11 cellular contexts compared by ENCODE assay signal in genomic region chr6:149449831-149450678, GRCh38. TPM values are rescaled to one million over a fixed set of nuclear protein-coding genes. Genes with fewer than 3 reads are reported as not detected.
DNase-seq lines count a peak whose midpoint lies in the region; ATAC-seq and TF ChIP-seq lines count a peak whose summit lies in the region.
"Had no signal": no experiment of that assay in that cellular context is flagged by ENCODE, and none has a peak within 500 bp of the region (broad histone marks: within the 10 kb centered on the region; RNA-seq: fewer than 3 reads in every experiment).

No MANE protein-coding gene starts in this region.

- no peaks in the 10 kb centered on the region for H3K9me3 ChIP-seq in mesodermal cell (ENCODE audit: control insufficient read depth, low read length)
- no peaks in the 10 kb centered on the region for H3K9me3 ChIP-seq in SK-N-SH

- TF ChIP-seq EP300 in SK-N-SH (IDR thresholded peaks at IDR 0.05; ENCODE audit: borderline replicate concordance in 1 of 2, low read depth in 1 of 2, low read length in 1 of 2) = no peak

- H3K27me3 ChIP-seq in SK-N-SH (ENCODE audit: insufficient read depth) = no peaks in the 10 kb centered on the region

- H4K20me1 ChIP-seq in SK-N-SH (ENCODE audit: insufficient read depth) = no peaks in the 10 kb centered on the region

- H2AFZ ChIP-seq in SK-N-SH (ENCODE audit: low read depth) = no peak overlapping the region

- CTCF ChIA-PET in SK-N-SH (lab: Yijun Ruan, JAX) = interaction anchor here (0.9 to 2.4 kb wide), 2 partner anchors 18 to 67 kb away, joined by 3 to 8 read pairs; no protein-coding TSS in a partner anchor

- H3K36me3 ChIP-seq in mesodermal cell (ENCODE audit: control insufficient read depth, insufficient read depth, low read length) (no peaks in the 10 kb centered on the region), SK-N-SH (replicated peaks in 1 of 2; ENCODE audit: control insufficient read depth in 1 of 2, insufficient read depth in 2 of 2, low read length in 1 of 2) (no peaks in the 10 kb centered on the region)

- H3K9me3 Mint-ChIP-seq in T-helper 2 cell treated with Interferon-gamma antibody and Interleukin-4, amounts not matched to agents 5 μg/mL and 100 μg/mL, for 36 hours = no peaks in the 10 kb centered on the region
- no peaks in the 10 kb centered on the region for H3K9me3 Mint-ChIP-seq in chondrocyte (ENCODE audit: low read depth)
- no peaks in the 10 kb centered on the region for H3K9me3 Mint-ChIP-seq in stimulated activated effector memory CD8-positive, alpha-beta T cell treated with anti-CD3 and anti-CD28 coated beads, Interleukin-12 subunit alpha, Interleukin-12 subunit beta, amount 100 ng/mL, for 72 hours
- H3K9me3 Mint-ChIP-seq: HFFc6 had no signal

- POLR2A ChIA-PET in SK-N-SH (lab: Yijun Ruan, JAX) = no interaction called here

- 90 to 99% methylated on average over 8 to 14 of the region's 14 CpGs for WGBS in mesodermal cell (ENCODE audit: insufficient coverage in 2 of 2), 2 experiments
- WGBS in SK-N-SH (ENCODE audit: low lambda C conversion rate) = 98% methylated on average over 8 of the region's 14 CpGs

- peaks cover 6% of the 10 kb centered on the region for H3F3A ChIP-seq in SK-N-SH (replicated peaks; ENCODE audit: insufficient read depth)

- H3K9me2 ChIP-seq in SK-N-SH = no peaks in the 10 kb centered on the region

- H3K27ac Mint-ChIP-seq in T-helper 2 cell treated with Interferon-gamma antibody and Interleukin-4, amounts not matched to agents 5 μg/mL and 100 μg/mL, for 36 hours = no peak overlapping the region
- H3K27ac Mint-ChIP-seq in chondrocyte (ENCODE audit: unreplicated experiment) = no peak overlapping the region
- H3K27ac Mint-ChIP-seq in stimulated activated effector memory CD8-positive, alpha-beta T cell treated with anti-CD3 and anti-CD28 coated beads, Interleukin-12 subunit alpha, Interleukin-12 subunit beta, amount 100 ng/mL, for 72 hours = peak overlapping the region; percentile 61
- H3K27ac Mint-ChIP-seq: HFFc6 had no signal

- peak overlapping the region; percentile 31 for H3K4me3 ChIP-seq in mesodermal cell (ENCODE audit: extremely low read depth, insufficient read depth, low read length, poor library complexity, severe bottlenecking)
- peak overlapping the region in 1 of 2 experiments; percentile 31; a peak in 1 of 4 replicates for H3K4me3 ChIP-seq in SK-N-SH (ENCODE audit: low read depth in 2 of 2, low read length in 1 of 2)

- H3K4me1 Mint-ChIP-seq in T-helper 2 cell treated with Interferon-gamma antibody and Interleukin-4, amounts not matched to agents 5 μg/mL and 100 μg/mL, for 36 hours (ENCODE audit: low read depth) = no peaks in the 10 kb centered on the region
- H3K4me1 Mint-ChIP-seq in chondrocyte (ENCODE audit: low read depth) = peaks cover 15% of the 10 kb centered on the region
- H3K4me1 Mint-ChIP-seq in stimulated activated effector memory CD8-positive, alpha-beta T cell treated with anti-CD3 and anti-CD28 coated beads, Interleukin-12 subunit alpha, Interleukin-12 subunit beta, amount 100 ng/mL, for 72 hours = peaks cover 19% of the 10 kb centered on the region

- peak overlapping the region; percentile 29 for H3K4me3 Mint-ChIP-seq in T-helper 2 cell treated with Interferon-gamma antibody and Interleukin-4, amounts not matched to agents 5 μg/mL and 100 μg/mL, for 36 hours
- peak overlapping the region; percentile 49 for H3K4me3 Mint-ChIP-seq in chondrocyte (ENCODE audit: unreplicated experiment)
- H3K4me3 Mint-ChIP-seq in stimulated activated effector memory CD8-positive, alpha-beta T cell treated with anti-CD3 and anti-CD28 coated beads, Interleukin-12 subunit alpha, Interleukin-12 subunit beta, amount 100 ng/mL, for 72 hours = no peak overlapping the region
- H3K4me3 Mint-ChIP-seq: HFFc6 had no signal

- H3K4me1 ChIP-seq in mesodermal cell (ENCODE audit: control insufficient read depth, insufficient read depth, low read length, poor library complexity, severe bottlenecking) (no peaks in the 10 kb centered on the region), SK-N-SH (ENCODE audit: control insufficient read depth in 1 of 2, insufficient read depth in 2 of 2, low read depth in 1 of 2, low read length in 1 of 2) (peaks cover 3 to 18% of the 10 kb centered on the region in 2 experiments; a peak in 2 of 4 replicates)

- DNase-seq in T-helper 2 cell treated with Interferon-gamma antibody and Interleukin-4, amounts not matched to agents 5 μg/mL and 100 μg/mL, for 36 hours (ENCODE audit: low spot score) = no peak
- no peak for DNase-seq in T-helper 2 cell
- DNase-seq in chondrocyte (ENCODE audit: low spot score) = no peak
- DNase-seq in stimulated activated effector memory CD8-positive, alpha-beta T cell treated with anti-CD3 and anti-CD28 coated beads, Interleukin-12 subunit alpha, Interleukin-12 subunit beta, amount 100 ng/mL, for 72 hours (ENCODE audit: low spot score in 2 of 2) = no peak
- no peak for DNase-seq in SK-N-SH
- DNase-seq in AG20443 (ENCODE audit: low spot score) = no peak
- DNase-seq: activated CD4-positive, alpha-beta T cell treated with anti-CD3 and anti-CD28 coated beads, Interleukin-2, amount 50 U/mL, for 48 hours; central memory CD4-positive, alpha-beta T cell; HFFc6 had no signal

- no peak for ATAC-seq in stimulated activated effector memory CD8-positive, alpha-beta T cell treated with anti-CD3 and anti-CD28 coated beads, Interleukin-12 subunit alpha, Interleukin-12 subunit beta, amount 100 ng/mL, for 72 hours
- no peak for ATAC-seq in GM18517 (IDR thresholded peaks at IDR 0.05; ENCODE audit: unreplicated experiment)

- H3K27me3 Mint-ChIP-seq in T-helper 2 cell treated with Interferon-gamma antibody and Interleukin-4, amounts not matched to agents 5 μg/mL and 100 μg/mL, for 36 hours (ENCODE audit: low read depth) = no peaks in the 10 kb centered on the region
- H3K27me3 Mint-ChIP-seq in chondrocyte (ENCODE audit: low read depth) = peaks cover 2% of the 10 kb centered on the region

- H3K27ac ChIP-seq in mesodermal cell (ENCODE audit: low read depth, low read length, severe bottlenecking) = no peak overlapping the region
- no peak overlapping the region for H3K27ac ChIP-seq in SK-N-SH (ENCODE audit: low read depth in 2 of 2, low read length in 1 of 2)

- no peak overlapping the region for H3K9ac ChIP-seq in SK-N-SH

- TF ChIP-seq RAD21 in SK-N-SH (IDR thresholded peaks at IDR 0.05; ENCODE audit: low read length) = no peak

- no peak for TF ChIP-seq CTCF in chondrocyte (IDR thresholded peaks at IDR 0.05)
- no peak for TF ChIP-seq CTCF in SK-N-SH (IDR thresholded peaks at IDR 0.05)

- H3K79me2 ChIP-seq in SK-N-SH (ENCODE audit: insufficient read depth) = no peaks in the 10 kb centered on the region

- peaks cover 7% of the 10 kb centered on the region for H3K36me3 Mint-ChIP-seq in T-helper 2 cell treated with Interferon-gamma antibody and Interleukin-4, amounts not matched to agents 5 μg/mL and 100 μg/mL, for 36 hours (ENCODE audit: low read depth)
- no peaks in the 10 kb centered on the region for H3K36me3 Mint-ChIP-seq in chondrocyte (ENCODE audit: low read depth)
- H3K36me3 Mint-ChIP-seq in stimulated activated effector memory CD8-positive, alpha-beta T cell treated with anti-CD3 and anti-CD28 coated beads, Interleukin-12 subunit alpha, Interleukin-12 subunit beta, amount 100 ng/mL, for 72 hours = peaks cover 97% of the 10 kb centered on the region

- no peak overlapping the region for H3K4me2 ChIP-seq in SK-N-SH

TF ChIP-seq in SK-N-SH, 30 proteins besides CTCF, POLR2A, EP300 and RAD21 (continues in another document):
- TF ChIP-seq USF2 (IDR thresholded peaks at IDR 0.05; ENCODE audit: borderline replicate concordance, low read depth, low read length) (no peak), NRF1 (IDR thresholded peaks at IDR 0.05; ENCODE audit: low read depth, low read length) (no peak), MEF2A (IDR thresholded peaks at IDR 0.05; ENCODE audit: borderline replicate concordance, low read depth) (no peak), TAF1 (IDR thresholded peaks at IDR 0.05; ENCODE audit: borderline replicate concordance, low read depth, low read length) (no peak), EZH2phosphoT487 (IDR thresholded peaks at IDR 0.05; ENCODE audit: borderline replicate concordance, low read depth) (no peak), CHD2 (IDR thresholded peaks at IDR 0.05; ENCODE audit: low read length, partially characterized antibody) (no peak), MXI1 (IDR thresholded peaks at IDR 0.05; ENCODE audit: low read depth, low read length) (no peak)

RNA-seq across cellular contexts. Expression of gene ZC3H12D, which starts 34.8 kb away (rescaled TPM):
- total RNA-seq in chondrocyte = 0.25 to 0.39 TPM in 2 of 3 replicates, not detected in the other
- polyA plus RNA-seq in mesodermal cell (2013, experiment 1 of 2) = 0.29 TPM
- polyA plus RNA-seq in mesodermal cell (2013, experiment 2 of 2) = 0.10 TPM
- 0.03 and 0.05 TPM in 2 replicates for polyA plus RNA-seq in SK-N-SH (2012; rRNA removed)
- 0.01 TPM in 2 replicates for polyA plus RNA-seq in SK-N-SH (2012; cell fraction: cytosol; rRNA removed)
- polyA plus RNA-seq in SK-N-SH (2012; cell fraction: nucleus; rRNA removed) = 0.41 and 0.43 TPM in 2 replicates

RNA-seq across cellular contexts. Expression of gene SUMO4, which starts 50.0 kb away (rescaled TPM):
- 1.1 to 2.8 TPM (median 1.5 TPM) in 3 replicates for total RNA-seq in chondrocyte
- not detected for polyA plus RNA-seq in mesodermal cell (2013, experiment 1 of 2)
- 0.40 TPM for polyA plus RNA-seq in mesodermal cell (2013, experiment 2 of 2)
- polyA plus RNA-seq in SK-N-SH (2012; rRNA removed) = not detected in 2 replicates
- polyA plus RNA-seq in SK-N-SH (2012; cell fraction: cytosol; rRNA removed) = not detected in 2 replicates
- polyA plus RNA-seq in SK-N-SH (2012; cell fraction: nucleus; rRNA removed) = 0.11 and 0.38 TPM in 2 replicates
